25 cellular contexts compared by ENCODE assay signal in genomic region chr7:45590679-45591057, GRCh38. TPM values are rescaled to one million over a fixed set of nuclear protein-coding genes. Genes with fewer than 3 reads are reported as not detected.
DNase-seq lines count a peak whose midpoint lies in the region; ATAC-seq and TF ChIP-seq lines count a peak whose summit lies in the region.
"Had no signal": no experiment of that assay in that cellular context is flagged by ENCODE, and none has a peak within 500 bp of the region (broad histone marks: within the 10 kb centered on the region; RNA-seq: fewer than 3 reads in every experiment).

No MANE protein-coding gene starts in this region.

- H3K4me1 ChIP-seq in GM23338 (ENCODE audit: insufficient read depth) (no peaks in the 10 kb centered on the region), HEK293 (ENCODE audit: control insufficient read depth, insufficient read depth, low read length) (no peaks in the 10 kb centered on the region)
- H3K4me1 ChIP-seq: BE2C, colonic mucosa, vagina had no signal

- no peaks in the 10 kb centered on the region for H3K9me3 Mint-ChIP-seq in GM23338
- H3K9me3 Mint-ChIP-seq: activated naive CD8-positive, alpha-beta T cell treated with anti-CD3 and anti-CD28 coated beads, Interleukin-2, amount 10 ng/mL, durations not matched to agents 7 days and 5 days; CD8-positive, alpha-beta T cell; immature natural killer cell; stimulated activated naive B cell treated with anti-CD40 and anti-IgM and Interleukin-4, amounts not matched to agents 10 μg/mL and 1 μg/mL and 100 μg/mL, for 72 hours; T-helper 2 cell treated with Interferon-gamma antibody and Interleukin-4, amounts not matched to agents 5 μg/mL and 100 μg/mL, for 36 hours had no signal

- peaks cover 28% of the 10 kb centered on the region for H3K4me1 Mint-ChIP-seq in GM23338
- H3K4me1 Mint-ChIP-seq: activated naive CD8-positive, alpha-beta T cell treated with anti-CD3 and anti-CD28 coated beads, Interleukin-2, amount 10 ng/mL, durations not matched to agents 7 days and 5 days; immature natural killer cell; stimulated activated naive B cell treated with anti-CD40 and anti-IgM and Interleukin-4, amounts not matched to agents 10 μg/mL and 1 μg/mL and 100 μg/mL, for 72 hours had no signal

- no peak overlapping the region for H3K27ac ChIP-seq in GM23338 (ENCODE audit: low read depth)
- no peak overlapping the region for H3K27ac ChIP-seq in HEK293 (ENCODE audit: extremely low read depth, low read depth, low read length)
- H3K27ac ChIP-seq: cardiac muscle cell, colonic mucosa, skin epidermis, vagina had no signal

- H3K27ac Mint-ChIP-seq in GM23338, result no peak overlapping the region; the same call in 1 of the 2 replicates
- H3K27ac Mint-ChIP-seq: activated naive CD8-positive, alpha-beta T cell treated with anti-CD3 and anti-CD28 coated beads, Interleukin-2, amount 10 ng/mL, durations not matched to agents 7 days and 5 days; CD8-positive, alpha-beta T cell; immature natural killer cell; stimulated activated naive B cell treated with anti-CD40 and anti-IgM and Interleukin-4, amounts not matched to agents 10 μg/mL and 1 μg/mL and 100 μg/mL, for 72 hours; T-helper 2 cell treated with Interferon-gamma antibody and Interleukin-4, amounts not matched to agents 5 μg/mL and 100 μg/mL, for 36 hours had no signal

- H3K4me2 ChIP-seq in GM23338, result no peak overlapping the region

- H3K4me3 ChIP-seq in GM23338 (no peak overlapping the region), HEK293 (ENCODE audit: low read depth, low read length) (no peak overlapping the region)
- H3K4me3 ChIP-seq: cardiac muscle cell, colonic mucosa, skin epidermis, vagina had no signal

- H3K27me3 Mint-ChIP-seq in GM23338 (ENCODE audit: insufficient read depth, low read depth, poor library complexity), result peaks cover 8% of the 10 kb centered on the region
- H3K27me3 Mint-ChIP-seq: activated naive CD8-positive, alpha-beta T cell treated with anti-CD3 and anti-CD28 coated beads, Interleukin-2, amount 10 ng/mL, durations not matched to agents 7 days and 5 days had no signal

- ATAC-seq in GM23338 (peak; percentile 36), HG03196 (IDR thresholded peaks at IDR 0.05; ENCODE audit: unreplicated experiment) (no peak)
- ATAC-seq: CD8-positive, alpha-beta T cell; left lobe of liver; stimulated activated naive B cell treated with anti-CD40 and anti-IgM and Interleukin-4, amounts not matched to agents 10 μg/mL and 1 μg/mL and 100 μg/mL, for 72 hours had no signal

- TF ChIP-seq CTCF in GM23338 (conservative IDR thresholded peaks at IDR 0.05; ENCODE audit: low read depth in 2 of 2) (no peak), HEK293 (tag by site-specific recombination; IDR thresholded peaks at IDR 0.05) (no peak)

- POLR2A ChIA-PET in HEK293 (lab: Yijun Ruan, JAX), result no interaction called here

- no peaks in the 10 kb centered on the region for H3K27me3 ChIP-seq in GM23338 (ENCODE audit: insufficient read depth)
- H3K27me3 ChIP-seq: BE2C, cardiac muscle cell, colonic mucosa, vagina had no signal

- CTCF ChIA-PET in HEK293 (lab: Yijun Ruan, JAX), result no interaction called here

- H2AFZ ChIP-seq in GM23338, result no peak overlapping the region

- no peak overlapping the region for H3K4me3 Mint-ChIP-seq in GM23338
- H3K4me3 Mint-ChIP-seq: activated naive CD8-positive, alpha-beta T cell treated with anti-CD3 and anti-CD28 coated beads, Interleukin-2, amount 10 ng/mL, durations not matched to agents 7 days and 5 days; CD8-positive, alpha-beta T cell; immature natural killer cell; stimulated activated naive B cell treated with anti-CD40 and anti-IgM and Interleukin-4, amounts not matched to agents 10 μg/mL and 1 μg/mL and 100 μg/mL, for 72 hours; T-helper 2 cell treated with Interferon-gamma antibody and Interleukin-4, amounts not matched to agents 5 μg/mL and 100 μg/mL, for 36 hours had no signal

- no peaks in the 10 kb centered on the region for H3K9me3 ChIP-seq in HEK293 (ENCODE audit: control insufficient read depth, insufficient read depth, low read depth, low read length)
- H3K9me3 ChIP-seq: BE2C, colonic mucosa, vagina had no signal

- no peaks in the 10 kb centered on the region for H3F3A ChIP-seq in GM23338 (replicated peaks; ENCODE audit: low read depth)

- H3K79me2 ChIP-seq in GM23338 (replicated peaks; ENCODE audit: insufficient read depth), result peaks cover 19% of the 10 kb centered on the region; the same call in 1 of the 2 replicates

- H3K36me3 Mint-ChIP-seq in GM23338 (ENCODE audit: low read depth), result no peaks in the 10 kb centered on the region; the same call in 1 of the 3 replicates
- H3K36me3 Mint-ChIP-seq: activated naive CD8-positive, alpha-beta T cell treated with anti-CD3 and anti-CD28 coated beads, Interleukin-2, amount 10 ng/mL, durations not matched to agents 7 days and 5 days; CD8-positive, alpha-beta T cell; immature natural killer cell; stimulated activated naive B cell treated with anti-CD40 and anti-IgM and Interleukin-4, amounts not matched to agents 10 μg/mL and 1 μg/mL and 100 μg/mL, for 72 hours had no signal

- H3K36me3 ChIP-seq in GM23338 (ENCODE audit: insufficient read depth) (no peaks in the 10 kb centered on the region), HEK293 (ENCODE audit: control insufficient read depth in 2 of 2, insufficient read depth in 1 of 2, low read length in 2 of 2) (no peaks in the 10 kb centered on the region)
- H3K36me3 ChIP-seq: BE2C, cardiac muscle cell, colonic mucosa, vagina had no signal

- H3K9me2 ChIP-seq in GM23338 (ENCODE audit: insufficient read depth), result no peaks in the 10 kb centered on the region

- no peaks in the 10 kb centered on the region for H4K20me1 ChIP-seq in GM23338 (replicated peaks; ENCODE audit: insufficient read depth)

- DNase-seq in GM23338 (ENCODE audit: low spot score) (no peak), islet precursor cell (peak; percentile 46), posterior vena cava (ENCODE audit: low spot score) (peak; percentile 71), hypothalamus (lab: John Stamatoyannopoulos, UW) (no peak), medulla oblongata (ENCODE audit: extremely low spot score) (no peak)
- DNase-seq: activated gamma-delta T cell treated with Interleukin-2 at 50 U/mL for 16 hours; activated naive CD8-positive, alpha-beta T cell treated with anti-CD3 and anti-CD28 coated beads, Interleukin-2, amount 10 ng/mL, durations not matched to agents 7 days and 5 days; activated T-cell treated with anti-CD3 and anti-CD28 coated beads, Interleukin-2, amount 50 U/mL, for 1 hour; BE2C; colonic mucosa; effector CD8-positive, alpha-beta T cell; immature natural killer cell; NCI-H1417 treated with DMSO at 0.1 percent for 48 hours; NCI-H2081; NCI-H526; SIG-M5; stimulated activated naive B cell treated with anti-CD40 and anti-IgM and Interleukin-4, amounts not matched to agents 10 μg/mL and 1 μg/mL and 100 μg/mL, for 72 hours had no signal

- intact Hi-C loops in posterior vena cava (cut with DNase I), result no loop called here

TF ChIP-seq in GM23338, 12 proteins besides CTCF, POLR2A, EP300 and RAD21 (continues in another document):
- peak; percentile 56 for TF ChIP-seq REST (IDR thresholded peaks at IDR 0.05; ENCODE audit: unreplicated experiment)

TF ChIP-seq in HEK293, 187 proteins besides CTCF, POLR2A, EP300 and RAD21:
- peak; percentile 20; the same call in 1 of the 2 replicates for TF ChIP-seq ZIC2 (tag by site-specific recombination; IDR thresholded peaks at IDR 0.05)
- TF ChIP-seq ZNF473 (tag by site-specific recombination; IDR thresholded peaks at IDR 0.05), result no peak
- TF ChIP-seq REST (tag by site-specific recombination; IDR thresholded peaks at IDR 0.05), result peak; percentile 71; the same call in 1 of the 2 replicates
- no peak for TF ChIP-seq ZNF692 (tag by site-specific recombination; IDR thresholded peaks at IDR 0.05)
- peak; percentile 20; the same call in 1 of the 2 replicates for TF ChIP-seq GLIS1 (tag by site-specific recombination; IDR thresholded peaks at IDR 0.05)
- no peak for TF ChIP-seq ZNF544 (tag by site-specific recombination; IDR thresholded peaks at IDR 0.05)

RNA-seq across cellular contexts. Expression of gene ADCY1, which starts 16.5 kb away (rescaled TPM):
- total RNA-seq in GM23338 (2014; rRNA removed; shearing (Covaris generic)), result 14.6 and 18.7 TPM in 2 replicates
- 2.3 and 2.4 TPM in 2 replicates for polyA plus RNA-seq in GM23338 (2016; fragmentation: Nextera tagmentation; extraction: Ambion mirVana)
- total RNA-seq in posterior vena cava, result 10 to 100 TPM; 13.7 to 14.7 TPM
- total RNA-seq: CD8-positive, alpha-beta T cell had no signal
- polyA plus RNA-seq: immature natural killer cell had no signal

Comparison
In these comparisons a context has a peak if more than half of its experiments do, and no peak if none do; other contexts are left out.
1. DNase-seq: peak in islet precursor cell (single experiment) and posterior vena cava (single experiment); none in GM23338 (single experiment), hypothalamus (0 of 51) and medulla oblongata (single experiment).